Comparison of ENCODE assay signal across 23 cellular contexts in the genomic region with DNA sequence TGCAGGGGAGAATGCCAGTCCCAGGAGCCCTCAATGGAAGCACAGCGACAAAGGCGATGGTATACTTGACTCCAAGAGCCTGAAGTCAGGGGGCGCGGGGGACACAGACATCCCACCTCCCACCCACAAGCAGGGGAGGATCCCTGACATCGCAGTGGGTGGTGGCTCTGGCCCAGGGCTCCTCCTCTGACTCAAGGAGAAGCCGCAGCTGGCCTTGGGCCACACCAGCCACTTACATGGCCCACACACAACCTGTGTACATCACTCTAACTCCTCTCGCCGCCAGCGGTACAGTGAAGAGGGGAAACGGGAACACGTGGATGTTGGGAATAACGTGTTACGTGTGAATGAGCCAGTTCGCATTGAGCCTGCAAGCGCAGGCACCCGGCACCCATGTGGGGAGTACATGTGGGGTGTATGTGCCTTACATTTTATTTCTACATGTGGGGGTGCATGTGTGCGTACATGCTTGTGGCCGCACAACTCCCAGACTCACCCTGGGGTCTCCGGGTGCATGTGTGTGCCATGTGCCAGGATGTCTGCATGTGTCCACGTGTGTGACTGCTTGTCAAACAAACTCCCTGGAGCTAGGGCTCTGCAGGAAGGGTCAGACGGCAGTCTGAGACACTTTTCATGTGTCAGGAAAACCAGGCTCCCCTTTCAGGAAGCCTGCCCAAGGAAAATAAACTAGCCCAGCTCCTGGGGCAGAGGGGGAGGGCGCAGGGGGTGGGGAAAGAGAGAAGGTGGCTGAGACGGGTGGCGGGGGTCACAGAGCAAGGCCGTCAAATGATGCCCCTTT. TPM values are rescaled to one million over a fixed set of nuclear protein-coding genes. Genes with fewer than 3 reads are reported as not detected.
A peak's percentile ranks its signal among the peaks of the same experiment; 100 is the strongest.
DNase-seq lines count a peak whose midpoint lies in the region; ATAC-seq and TF ChIP-seq lines count a peak whose summit lies in the region.
"Had no signal": no experiment of that assay in that cellular context is flagged by ENCODE, and none has a peak within 500 bp of the region (broad histone marks: within the 10 kb centered on the region; RNA-seq: fewer than 3 reads in every experiment).

No MANE protein-coding gene starts in this region.

- H3K36me3 Mint-ChIP-seq in nephron progenitor cell (ENCODE audit: low read depth) = no peaks in the 10 kb centered on the region
- H3K36me3 Mint-ChIP-seq: WTC11 had no signal

- 0 out of 4 replicates have a peak, but pooled peaks cover 0 to 5% of the 10 kb centered on the region in 2 experiments for H3K79me1 ChIP-seq in IMR-90 (ENCODE audit: low read depth in 1 of 2, low read length in 2 of 2)

- peak overlapping the region; percentile 40; the same call in 1 of the 3 replicates for H2BK15ac ChIP-seq in IMR-90 (ENCODE audit: low read depth, low read length)

- peak overlapping the region; percentile 29 for H3K23ac ChIP-seq in IMR-90 (ENCODE audit: low read depth, low read length)

- H3K4me2 ChIP-seq in BLaER1 = peak overlapping the region; percentile 85
- H3K4me2 ChIP-seq in IMR-90 (ENCODE audit: low read depth, low read length) = peak overlapping the region; percentile 62

- peak overlapping the region; percentile 72 for H3K9ac ChIP-seq in BLaER1
- no peak overlapping the region for H3K9ac ChIP-seq in IMR-90 (ENCODE audit: low read depth, low read length)

- in situ Hi-C loops in IMR-90 (cut with MboI; ENCODE audit: low sequenced_read_pairs) = no loop called here
- in situ Hi-C loops in gastrocnemius medialis (cut with MboI; ENCODE audit: low sequenced_read_pairs in 4 of 4) = no loop called here

- H2AK5ac ChIP-seq in IMR-90 (ENCODE audit: low read depth, low read length) = peak overlapping the region; percentile 96

- peaks cover 87% of the 10 kb centered on the region for H3K4me1 Mint-ChIP-seq in nephron progenitor cell
- H3K4me1 Mint-ChIP-seq: CD8-positive, alpha-beta memory T cell; IgD-negative memory B cell had no signal

- ATAC-seq in IMR-90 (ENCODE audit: low read depth) = no peak
- ATAC-seq in HG03521 (IDR thresholded peaks at IDR 0.05; ENCODE audit: unreplicated experiment) = no peak
- ATAC-seq in gastrocnemius medialis = no peak
- no peak for ATAC-seq in GM18873 (IDR thresholded peaks at IDR 0.05; ENCODE audit: low FRiP score, unreplicated experiment)
- no peak for ATAC-seq in HG03108 (IDR thresholded peaks at IDR 0.05; ENCODE audit: unreplicated experiment)
- ATAC-seq: activated CD8-positive, alpha-beta T cell treated with anti-CD3 and anti-CD28 coated beads, Interleukin-2, amount 10 ng/mL, durations not matched to agents 7 days and 5 days; GM12878; right cardiac atrium; stimulated activated naive CD8-positive, alpha-beta T cell treated with anti-CD3 and anti-CD28 coated beads, Interleukin-15, Interleukin-2, amounts not matched to agents 100 U/mL and 50 U/mL, for 24 hours; WTC11 had no signal

- H4K8ac ChIP-seq in IMR-90 (ENCODE audit: low read depth in 2 of 2, low read length in 2 of 2) = peak overlapping the region in 1 of 2 experiments; percentile 72; a peak in 2 of 4 replicates

- H3K4ac ChIP-seq in IMR-90 (ENCODE audit: low read depth, low read length) = peak overlapping the region; percentile 63

- peak overlapping the region; percentile 4; the same call in 1 of the 2 replicates for H4K91ac ChIP-seq in IMR-90 (ENCODE audit: insufficient read depth, low read depth, low read length)

- H3K9me3 Mint-ChIP-seq in nephron progenitor cell = no peaks in the 10 kb centered on the region
- H3K9me3 Mint-ChIP-seq: IgD-negative memory B cell; T-helper 2 cell treated with Interferon-gamma antibody and Interleukin-4, amounts not matched to agents 5 μg/mL and 100 μg/mL, for 36 hours; WTC11 had no signal

- H3K27me3 ChIP-seq in BLaER1 (no peaks in the 10 kb centered on the region), IMR-90 (ENCODE audit: control insufficient read depth, insufficient read depth, low read length) (no peaks in the 10 kb centered on the region), gastrocnemius medialis (peaks cover 0 to 2% (median 0%) of the 10 kb centered on the region in 3 donors)
- H3K27me3 ChIP-seq: ascending aorta had no signal

- BruUV-seq in IMR-90 (replicated peaks; lab: Mats Ljungman, UMichigan) = no TSS peak

- H3K4me3 ChIP-seq in BLaER1 = peak overlapping the region; percentile 29
- H3K4me3 ChIP-seq in IMR-90 (ENCODE audit: insufficient read depth, low read depth, low read length) = no peak overlapping the region
- no peak overlapping the region for H3K4me3 ChIP-seq in gastrocnemius medialis
- H3K4me3 ChIP-seq: ascending aorta, GM12878, transverse colon had no signal

- H3K56ac ChIP-seq in IMR-90 (ENCODE audit: extremely low read depth, insufficient read depth, low read length) = no peak overlapping the region

- POLR2A ChIA-PET in IMR-90 (lab: Charles Lee; ENCODE audit: unreplicated experiment) = no interaction called here

- peak overlapping the region; percentile 8 for H2BK5ac ChIP-seq in IMR-90 (ENCODE audit: low read depth, low read length, poor library complexity, severe bottlenecking)

- H3K18ac ChIP-seq in IMR-90 (ENCODE audit: low read depth, low read length) = peak overlapping the region; percentile 46; the same call in 1 of the 2 replicates

- intact Hi-C loops in IMR-90 (cut with micrococcal nuclease) (no loop called here), gastrocnemius medialis (cut with DNase I; ENCODE audit: low total_unique reads) (no loop called here)

- H3K27ac Mint-ChIP-seq in nephron progenitor cell = peak overlapping the region; percentile 84
- H3K27ac Mint-ChIP-seq: activated CD8-positive, alpha-beta T cell treated with anti-CD3 and anti-CD28 coated beads, Interleukin-2, amount 10 ng/mL, durations not matched to agents 7 days and 5 days; CD8-positive, alpha-beta memory T cell; IgD-negative memory B cell; T-helper 2 cell treated with Interferon-gamma antibody and Interleukin-4, amounts not matched to agents 5 μg/mL and 100 μg/mL, for 36 hours; WTC11 had no signal

- H2BK120ac ChIP-seq in IMR-90 (ENCODE audit: low read depth, low read length) = peak overlapping the region; percentile 62

- H3K27me3 Mint-ChIP-seq in nephron progenitor cell (ENCODE audit: low read depth, poor library complexity) = peaks cover 3% of the 10 kb centered on the region

- H3K9me3 ChIP-seq in BLaER1 (peaks cover 5% of the 10 kb centered on the region), IMR-90 (ENCODE audit: control insufficient read depth, insufficient read depth, low read length) (no peaks in the 10 kb centered on the region), gastrocnemius medialis (no peaks in the 10 kb centered on the region)
- H3K9me3 ChIP-seq: ascending aorta, transverse colon had no signal

- DNase-seq in IMR-90 (peak; percentile 60), dermis blood vessel endothelial cell (peak; percentile 31), nephron progenitor cell (peak; percentile 26), gastrocnemius medialis (no peak)
- DNase-seq: activated CD8-positive, alpha-beta T cell treated with anti-CD3 and anti-CD28 coated beads, Interleukin-2, amount 10 ng/mL, durations not matched to agents 7 days and 5 days; activated naive CD4-positive, alpha-beta T cell treated with anti-CD3 and anti-CD28 coated beads, Interleukin-2, amount 50 U/mL, for 16 hours; activated T-cell treated with anti-CD3 and anti-CD28 coated beads, Interleukin-2, amount 50 U/mL, for 48 hours; CD8-positive, alpha-beta memory T cell; NCI-H524; right cardiac atrium; stimulated activated naive CD8-positive, alpha-beta T cell treated with anti-CD3 and anti-CD28 coated beads, Interleukin-15, Interleukin-2, amounts not matched to agents 100 U/mL and 50 U/mL, for 24 hours; transverse colon had no signal

- H3K36me3 ChIP-seq in BLaER1 (no peaks in the 10 kb centered on the region), IMR-90 (ENCODE audit: control insufficient read depth, insufficient read depth, low read length) (no peaks in the 10 kb centered on the region), gastrocnemius medialis (no peaks in the 10 kb centered on the region)
- H3K36me3 ChIP-seq: ascending aorta, transverse colon had no signal

- no peak for TF ChIP-seq RAD21 in IMR-90 (IDR thresholded peaks at IDR 0.05; ENCODE audit: low read length)

- WGBS in IMR-90 (ENCODE audit: extremely low coverage in 2 of 2, insufficient read length in 1 of 2), 2 experiments = 27% methylated on average over 9 of the region's 25 CpGs; no CpG with 5 or more reads in 1 of the 2 experiments

- CTCF ChIA-PET in IMR-90 (lab: Yijun Ruan, JAX) = no interaction called here

- H2BK20ac ChIP-seq in IMR-90 (ENCODE audit: low read depth, low read length) = peak overlapping the region; percentile 46; the same call in 1 of the 2 replicates

- peaks cover 23% of the 10 kb centered on the region for H3K9me1 ChIP-seq in IMR-90 (ENCODE audit: insufficient read depth, low read length)

- no peak overlapping the region for H4K5ac ChIP-seq in IMR-90 (ENCODE audit: low read depth, low read length)

- H3K4me3 Mint-ChIP-seq in nephron progenitor cell = peak overlapping the region; percentile 11
- H3K4me3 Mint-ChIP-seq: activated CD8-positive, alpha-beta T cell treated with anti-CD3 and anti-CD28 coated beads, Interleukin-2, amount 10 ng/mL, durations not matched to agents 7 days and 5 days; CD8-positive, alpha-beta memory T cell; IgD-negative memory B cell; T-helper 2 cell treated with Interferon-gamma antibody and Interleukin-4, amounts not matched to agents 5 μg/mL and 100 μg/mL, for 36 hours; WTC11 had no signal

- no peak for TF ChIP-seq CTCF in IMR-90 (conservative IDR thresholded peaks at IDR 0.05; ENCODE audit: low read depth, low read length)
- no peak for TF ChIP-seq CTCF in nephron progenitor cell (IDR thresholded peaks at IDR 0.05)
- no peak for TF ChIP-seq CTCF in gastrocnemius medialis (IDR thresholded peaks at IDR 0.05 in 4 of 5, conservative IDR thresholded peaks at IDR 0.05 in 1 of 5)

- dilution Hi-C loops in IMR-90 (cut with HindIII; ENCODE audit: low sequenced_read_pairs, unreplicated experiment) = no loop called here

- peak overlapping the region; percentile 39 for H2AK9ac ChIP-seq in IMR-90 (replicated peaks; ENCODE audit: low read depth, low read length, poor library complexity)

- H3K4me1 ChIP-seq in BLaER1 (peaks cover 88% of the 10 kb centered on the region), IMR-90 (ENCODE audit: control insufficient read depth, insufficient read depth, low read length) (peaks cover 26% of the 10 kb centered on the region), gastrocnemius medialis (no peaks in the 10 kb centered on the region)

- peak overlapping the region; percentile 85 for H3K27ac ChIP-seq in BLaER1
- peak overlapping the region; percentile 35; the same call in 1 of the 2 replicates for H3K27ac ChIP-seq in IMR-90 (ENCODE audit: insufficient read depth, low read length)
- H3K27ac ChIP-seq in gastrocnemius medialis = no peak overlapping the region
- H3K27ac ChIP-seq: transverse colon had no signal

- no peaks in the 10 kb centered on the region for H4K20me1 ChIP-seq in BLaER1
- 0 out of 2 replicates have a peak, but pooled peaks cover 2% of the 10 kb centered on the region for H4K20me1 ChIP-seq in IMR-90 (ENCODE audit: insufficient read depth, low read length)

- peak overlapping the region; percentile 48 for H3K14ac ChIP-seq in IMR-90 (replicated peaks; ENCODE audit: low read depth, low read length)

- no peak for TF ChIP-seq POLR2A in IMR-90 (IDR thresholded peaks at IDR 0.05; ENCODE audit: low read depth, low read length)
- no peak for TF ChIP-seq POLR2A in gastrocnemius medialis (IDR thresholded peaks at IDR 0.05)

- H2AFZ ChIP-seq in IMR-90 (replicated peaks; ENCODE audit: low read length, poor library complexity) = peak overlapping the region; percentile 81

RNA-seq across cellular contexts. Expression of gene FZD2, which starts 44.5 kb away (rescaled TPM):
- 21.3 and 22.8 TPM in 2 replicates for total RNA-seq in IMR-90 (2012; rRNA removed)
- 130 and 133 TPM in 2 replicates for polyA plus RNA-seq in IMR-90 (2012; rRNA removed)
- 46.5 and 172 TPM in 2 replicates for polyA plus RNA-seq in IMR-90 (2012; cell fraction: cytosol; rRNA removed)
- 28.2 and 69.3 TPM in 2 replicates for polyA plus RNA-seq in IMR-90 (2012; cell fraction: nucleus; rRNA removed; ENCODE audit: low replicate concordance)
- 0.68 and 1.0 TPM in 2 replicates for total RNA-seq in dermis blood vessel endothelial cell
- under 1 TPM in 3 of 4 donors, not detected in 1; 0.31 to 0.68 (median 0.58) TPM for total RNA-seq in gastrocnemius medialis
- polyA plus RNA-seq: CD8-positive, alpha-beta memory T cell; IgD-negative memory B cell had no signal

RNA-seq across cellular contexts. Expression of gene MEIOC, which starts 54.5 kb away (rescaled TPM):
- total RNA-seq in IMR-90 (2012; rRNA removed) (0.28 and 0.36 TPM in 2 replicates), dermis blood vessel endothelial cell (under 0.01 TPM in 2 replicates), gastrocnemius medialis (not detected)
- 0.27 and 0.37 TPM in 2 replicates for polyA plus RNA-seq in IMR-90 (2012; rRNA removed)
- 0.32 and 0.90 TPM in 2 replicates for polyA plus RNA-seq in IMR-90 (2012; cell fraction: cytosol; rRNA removed)
- polyA plus RNA-seq in IMR-90 (2012; cell fraction: nucleus; rRNA removed; ENCODE audit: low replicate concordance) = 0.23 and 0.31 TPM in 2 replicates
- total RNA-seq: ascending aorta, mucosa of gallbladder, omental fat pad, transverse colon had no signal

Comparison
In these comparisons a context has a peak if more than half of its experiments do, and no peak if none do; other contexts are left out.
1. H3K27ac ChIP-seq: peak in BLaER1 (single experiment) and IMR-90 (single experiment); none in gastrocnemius medialis (0 of 4).
2. DNase-seq: peak in IMR-90 (single experiment), dermis blood vessel endothelial cell (single experiment) and nephron progenitor cell (single experiment); none in gastrocnemius medialis (0 of 2).
3. RNA of gene FZD2, which starts 44.5 kb away (total RNA-seq): 21.3 to 22.8 TPM in IMR-90; 0.68 to 1.0 TPM in dermis blood vessel endothelial cell and 0.31 to 0.68 TPM in gastrocnemius medialis; every median in the first group is over 10 times any median in the second.